21 cellular contexts compared by ENCODE assay signal in genomic region chr18:10689231-10689953, GRCh38.
DNase-seq lines count a peak whose midpoint lies in the region; ATAC-seq and TF ChIP-seq lines count a peak whose summit lies in the region.
"Had no signal": no experiment of that assay in that cellular context is flagged by ENCODE, and none has a peak within 500 bp of the region (broad histone marks: within the 10 kb centered on the region; RNA-seq: fewer than 3 reads in every experiment).

No MANE protein-coding gene starts in this region.

- H3K9me2 ChIP-seq in GM23248 (ENCODE audit: insufficient read depth) = no peaks in the 10 kb centered on the region

- H3K27ac ChIP-seq in GM23248 = no peak overlapping the region
- H3K27ac ChIP-seq: KMS-11 had no signal

- H3K79me2 ChIP-seq in GM23248 (ENCODE audit: insufficient read depth) = no peaks in the 10 kb centered on the region

- DNase-seq in AG04449 (ENCODE audit: low read depth, low spot score) = peak; percentile 4
- DNase-seq in GM23248 = peak; percentile 14
- DNase-seq in fibroblast of mammary gland (ENCODE audit: low read depth) = peak; percentile 56
- DNase-seq in osteocyte (ENCODE audit: extremely low spot score, unreplicated experiment) = peak; percentile 57
- no peak for DNase-seq in stimulated activated naive CD8-positive, alpha-beta T cell treated with anti-CD3 and anti-CD28 coated beads, Interleukin-15, Interleukin-2, amounts not matched to agents 100 U/mL and 50 U/mL, for 24 hours
- no peak for DNase-seq in activated CD4-positive, alpha-beta memory T cell treated with anti-CD3 and anti-CD28 coated beads, Interleukin-2, amount 10 ng/mL, durations not matched to agents 7 days and 5 days
- DNase-seq: 8988T, BE2C, DMS79, GOT3, IMR-90, NCI-H1694 treated with DMSO at 0.1 percent for 48 hours, NCI-H2081 treated with DMSO at 0.1 percent for 48 hours, NCI-H446 treated with DMSO at 0.1 percent for 48 hours, NCI-H526 treated with DMSO at 0.1 percent for 48 hours, OCI-M1 had no signal

- no peak overlapping the region for H3K4me3 Mint-ChIP-seq in osteocyte (ENCODE audit: unreplicated experiment)
- H3K4me3 Mint-ChIP-seq in activated CD4-positive, alpha-beta memory T cell treated with anti-CD3 and anti-CD28 coated beads, Interleukin-2, amount 10 ng/mL, durations not matched to agents 7 days and 5 days = no peak overlapping the region

- H2AFZ ChIP-seq in GM23248 = no peak overlapping the region

- no peaks in the 10 kb centered on the region for H3K4me1 ChIP-seq in GM23248 (ENCODE audit: insufficient read depth)
- H3K4me1 ChIP-seq: BE2C had no signal

- no peak for ATAC-seq in stimulated activated naive CD8-positive, alpha-beta T cell treated with anti-CD3 and anti-CD28 coated beads, Interleukin-15, Interleukin-2, amounts not matched to agents 100 U/mL and 50 U/mL, for 24 hours
- no peak for ATAC-seq in HG03045 (IDR thresholded peaks at IDR 0.05; ENCODE audit: unreplicated experiment)
- no peak for ATAC-seq in HG02759 (IDR thresholded peaks at IDR 0.05; ENCODE audit: unreplicated experiment)
- ATAC-seq: HCT116, Right ventricle myocardium inferior had no signal

- H3K27me3 ChIP-seq in GM23248 (replicated peaks; ENCODE audit: insufficient read depth) = peaks cover 9% of the 10 kb centered on the region; the same call in 1 of the 2 replicates
- H3K27me3 ChIP-seq: BE2C had no signal

- H3K27me3 Mint-ChIP-seq in osteocyte (ENCODE audit: unreplicated experiment) = no peaks in the 10 kb centered on the region
- peaks cover 2% of the 10 kb centered on the region for H3K27me3 Mint-ChIP-seq in activated CD4-positive, alpha-beta memory T cell treated with anti-CD3 and anti-CD28 coated beads, Interleukin-2, amount 10 ng/mL, durations not matched to agents 7 days and 5 days

- H3K9me3 ChIP-seq in GM23248 (ENCODE audit: low read depth) = no peaks in the 10 kb centered on the region
- H3K9me3 ChIP-seq: BE2C had no signal

- no peaks in the 10 kb centered on the region for H3K36me3 ChIP-seq in GM23248 (ENCODE audit: low read depth)
- H3K36me3 ChIP-seq: BE2C had no signal

- peak overlapping the region; percentile 48 for H3K27ac Mint-ChIP-seq in osteocyte (ENCODE audit: unreplicated experiment)
- no peak overlapping the region for H3K27ac Mint-ChIP-seq in activated CD4-positive, alpha-beta memory T cell treated with anti-CD3 and anti-CD28 coated beads, Interleukin-2, amount 10 ng/mL, durations not matched to agents 7 days and 5 days

- H3K9ac ChIP-seq in GM23248 = no peak overlapping the region
- H3K9ac ChIP-seq: KMS-11 had no signal

- CTCF ChIA-PET in AG04449 (lab: Yijun Ruan, JAX) = no interaction called here
- CTCF ChIA-PET in activated CD4-positive, alpha-beta memory T cell treated with anti-CD3 and anti-CD28 coated beads, Interleukin-2, amount 10 ng/mL, durations not matched to agents 7 days and 5 days (lab: Charles Lee) = no interaction called here

- H3F3A ChIP-seq in GM23248 (ENCODE audit: insufficient read depth) = no peaks in the 10 kb centered on the region

- POLR2A ChIA-PET in AG04449 (lab: Yijun Ruan, JAX) = no interaction called here
- POLR2A ChIA-PET in activated CD4-positive, alpha-beta memory T cell treated with anti-CD3 and anti-CD28 coated beads, Interleukin-2, amount 10 ng/mL, durations not matched to agents 7 days and 5 days (lab: Charles Lee) = no interaction called here

- WGBS in GM23248 (ENCODE audit: low coverage in 1 of 2, low lambda C conversion rate in 2 of 2, missing lambda C conversion rate in 2 of 2), 2 experiments = 47 to 56% methylated on average over 11 of the region's 11 CpGs

- H3K4me3 ChIP-seq in AG04449 (ENCODE audit: low read depth, low read length) (no peak overlapping the region), GM23248 (no peak overlapping the region), fibroblast of mammary gland (ENCODE audit: control insufficient read depth, low read depth, low read length) (no peak overlapping the region)

- no peak overlapping the region for H3K4me2 ChIP-seq in GM23248 (ENCODE audit: unreplicated experiment)
- H3K4me2 ChIP-seq: KMS-11 had no signal

- peaks cover 20% of the 10 kb centered on the region for H3K4me1 Mint-ChIP-seq in osteocyte (ENCODE audit: unreplicated experiment)
- H3K4me1 Mint-ChIP-seq in activated CD4-positive, alpha-beta memory T cell treated with anti-CD3 and anti-CD28 coated beads, Interleukin-2, amount 10 ng/mL, durations not matched to agents 7 days and 5 days = no peaks in the 10 kb centered on the region

- in situ Hi-C loops in GM23248 (cut with MboI) = no loop called here

- no peaks in the 10 kb centered on the region for H3K9me3 Mint-ChIP-seq in osteocyte (ENCODE audit: unreplicated experiment)
- no peaks in the 10 kb centered on the region for H3K9me3 Mint-ChIP-seq in activated CD4-positive, alpha-beta memory T cell treated with anti-CD3 and anti-CD28 coated beads, Interleukin-2, amount 10 ng/mL, durations not matched to agents 7 days and 5 days

- H4K20me1 ChIP-seq in GM23248 (ENCODE audit: insufficient read depth) = no peaks in the 10 kb centered on the region

- H3K36me3 Mint-ChIP-seq in osteocyte (ENCODE audit: unreplicated experiment) = peaks cover 53% of the 10 kb centered on the region
- no peaks in the 10 kb centered on the region for H3K36me3 Mint-ChIP-seq in activated CD4-positive, alpha-beta memory T cell treated with anti-CD3 and anti-CD28 coated beads, Interleukin-2, amount 10 ng/mL, durations not matched to agents 7 days and 5 days (ENCODE audit: low read depth)

- TF ChIP-seq CTCF in AG04449 (IDR thresholded peaks at IDR 0.05; ENCODE audit: insufficient read depth, low read length, missing control alignments) = no peak
- no peak for TF ChIP-seq CTCF in fibroblast of mammary gland (conservative IDR thresholded peaks at IDR 0.05; ENCODE audit: control insufficient read depth, insufficient read depth, low read depth, low read length)
- TF ChIP-seq CTCF in osteocyte (IDR thresholded peaks at IDR 0.05) = no peak

Comparison
In these comparisons a context has a peak if more than half of its experiments do, and no peak if none do; other contexts are left out.
1. DNase-seq: peak in AG04449 (single experiment), GM23248 (single experiment), fibroblast of mammary gland (single experiment) and osteocyte (single experiment); none in stimulated activated naive CD8-positive, alpha-beta T cell treated with anti-CD3 and anti-CD28 coated beads, Interleukin-15, Interleukin-2, amounts not matched to agents 100 U/mL and 50 U/mL, for 24 hours (single experiment) and activated CD4-positive, alpha-beta memory T cell treated with anti-CD3 and anti-CD28 coated beads, Interleukin-2, amount 10 ng/mL, durations not matched to agents 7 days and 5 days (single experiment).